Comparison of ENCODE assay signal across 15 cellular contexts in genomic region chr1:77015748-77016341, GRCh38.
"Had no signal": no experiment of that assay in that cellular context is flagged by ENCODE, and none has a peak within 500 bp of the region (broad histone marks: within the 10 kb centered on the region; RNA-seq: fewer than 3 reads in every experiment).

No MANE protein-coding gene starts in this region.

- H3K4me1 Mint-ChIP-seq: activated naive CD8-positive, alpha-beta T cell treated with anti-CD3 and anti-CD28 coated beads, Interleukin-2, amount 50 U/mL, for 24 hours; stimulated activated effector memory CD8-positive, alpha-beta T cell treated with anti-CD3 and anti-CD28 coated beads, Interleukin-12 subunit alpha, Interleukin-12 subunit beta, amount 100 ng/mL, for 72 hours had no signal

- H3K4me2 ChIP-seq: hepatocyte had no signal

- H3K4me1 ChIP-seq: ascending aorta, left ventricle myocardium inferior, pancreas, tibial artery, uterus had no signal

- H3K27ac Mint-ChIP-seq: activated naive CD4-positive, alpha-beta T cell treated with anti-CD3 and anti-CD28 coated beads for 36 hours; activated naive CD8-positive, alpha-beta T cell treated with anti-CD3 and anti-CD28 coated beads, Interleukin-2, amount 50 U/mL, for 24 hours; activated T-helper 2 cell treated with anti-CD3 and anti-CD28 coated beads, Interferon-gamma antibody, Interleukin-2, Interleukin-4, amounts not matched to agents 10 μg/mL and 5 μg/mL and 100 μg/mL, durations not matched to agents 14 hours and 24 hours and 36 hours; stimulated activated effector memory CD8-positive, alpha-beta T cell treated with anti-CD3 and anti-CD28 coated beads, Interleukin-12 subunit alpha, Interleukin-12 subunit beta, amount 100 ng/mL, for 72 hours had no signal

- H2AFZ ChIP-seq: hepatocyte had no signal

- H3K27me3 ChIP-seq: ascending aorta, hepatocyte, pancreas, tibial artery, uterus had no signal

- H3K4me3 Mint-ChIP-seq: activated naive CD4-positive, alpha-beta T cell treated with anti-CD3 and anti-CD28 coated beads for 36 hours; activated naive CD8-positive, alpha-beta T cell treated with anti-CD3 and anti-CD28 coated beads, Interleukin-2, amount 50 U/mL, for 24 hours; stimulated activated effector memory CD8-positive, alpha-beta T cell treated with anti-CD3 and anti-CD28 coated beads, Interleukin-12 subunit alpha, Interleukin-12 subunit beta, amount 100 ng/mL, for 72 hours had no signal

- H3K27me3 Mint-ChIP-seq: activated naive CD8-positive, alpha-beta T cell treated with anti-CD3 and anti-CD28 coated beads, Interleukin-2, amount 50 U/mL, for 24 hours had no signal

- H3K79me2 ChIP-seq: hepatocyte had no signal

- H3K4me3 ChIP-seq: ascending aorta, hepatocyte, left ventricle myocardium inferior, pancreas, tibial artery, uterus had no signal

- H3K36me3 Mint-ChIP-seq: stimulated activated effector memory CD8-positive, alpha-beta T cell treated with anti-CD3 and anti-CD28 coated beads, Interleukin-12 subunit alpha, Interleukin-12 subunit beta, amount 100 ng/mL, for 72 hours had no signal

- H3K27ac ChIP-seq: ascending aorta, hepatocyte, left ventricle myocardium inferior, pancreas, tibial artery, uterus had no signal

- H3K9me3 ChIP-seq: ascending aorta, left ventricle myocardium inferior, pancreas, tibial artery, uterus had no signal

- ATAC-seq: activated naive CD8-positive, alpha-beta T cell treated with anti-CD3 and anti-CD28 coated beads, Interleukin-2, amount 50 U/mL, for 24 hours; pancreas; stimulated activated effector memory CD8-positive, alpha-beta T cell treated with anti-CD3 and anti-CD28 coated beads, Interleukin-12 subunit alpha, Interleukin-12 subunit beta, amount 100 ng/mL, for 72 hours had no signal

- H3K36me3 ChIP-seq: ascending aorta, left ventricle myocardium inferior, pancreas, tibial artery, uterus had no signal

- DNase-seq: activated naive CD4-positive, alpha-beta T cell treated with anti-CD3 and anti-CD28 coated beads for 36 hours; activated naive CD8-positive, alpha-beta T cell treated with anti-CD3 and anti-CD28 coated beads, Interleukin-2, amount 50 U/mL, for 24 hours; dermis blood vessel endothelial cell; kidney; left ventricle myocardium inferior; pancreas; stimulated activated CD4-positive, alpha-beta T cell treated with anti-CD3 and anti-CD28 coated beads, Interleukin-12 subunit alpha, Interleukin-12 subunit beta, amount 100 ng/mL, for 4 hours; stimulated activated CD4-positive, alpha-beta T cell treated with anti-CD3 and anti-CD28 coated beads, Interleukin-2, amount 100 ng/mL, for 24 hours; tibial artery; uterus had no signal

- H3K9me3 Mint-ChIP-seq: activated naive CD4-positive, alpha-beta T cell treated with anti-CD3 and anti-CD28 coated beads for 36 hours; activated naive CD8-positive, alpha-beta T cell treated with anti-CD3 and anti-CD28 coated beads, Interleukin-2, amount 50 U/mL, for 24 hours; activated T-helper 2 cell treated with anti-CD3 and anti-CD28 coated beads, Interferon-gamma antibody, Interleukin-2, Interleukin-4, amounts not matched to agents 10 μg/mL and 5 μg/mL and 100 μg/mL, durations not matched to agents 14 hours and 24 hours and 36 hours; neural crest cell; stimulated activated effector memory CD8-positive, alpha-beta T cell treated with anti-CD3 and anti-CD28 coated beads, Interleukin-12 subunit alpha, Interleukin-12 subunit beta, amount 100 ng/mL, for 72 hours had no signal
